1 cellular context compared by ENCODE assay signal in the genomic region with DNA sequence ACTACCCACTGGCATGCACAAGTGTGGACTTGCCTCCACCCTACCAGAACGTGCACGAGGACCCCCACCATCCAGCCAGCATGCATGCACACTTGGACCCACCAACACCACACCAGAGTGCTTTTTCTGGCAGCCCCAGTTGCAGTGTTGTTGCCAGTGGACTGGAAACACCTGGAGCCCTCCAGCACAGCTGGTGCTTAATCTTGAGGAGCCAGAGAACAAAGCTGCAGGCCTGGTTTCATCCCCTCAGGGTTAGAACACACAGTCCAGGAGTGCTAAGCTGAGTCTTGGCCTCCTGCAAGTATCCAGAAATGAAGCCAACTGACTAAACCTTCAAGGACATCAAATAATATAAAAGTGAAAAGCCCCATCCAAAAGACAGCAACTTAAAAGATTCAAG.
TF ChIP-seq lines count a peak whose summit lies in the region.

No MANE protein-coding gene starts in this region.

TF ChIP-seq in HEK293T, 16 proteins besides CTCF, POLR2A, EP300 and RAD21 (continued from another document):
- TF ChIP-seq FOXK2 (IDR thresholded peaks at IDR 0.05) (no peak), SUZ12 (IDR thresholded peaks at IDR 0.05) (no peak), FOXM1 (IDR thresholded peaks at IDR 0.05; ENCODE audit: borderline replicate concordance) (no peak), TARDBP (IDR thresholded peaks at IDR 0.05) (no peak), ARNT (IDR thresholded peaks at IDR 0.05) (no peak), BHLHE40 (IDR thresholded peaks at IDR 0.05; ENCODE audit: borderline replicate concordance) (no peak), NFRKB (IDR thresholded peaks at IDR 0.05) (no peak), CTBP1 (IDR thresholded peaks at IDR 0.05; ENCODE audit: borderline replicate concordance) (no peak), FOXA1 (IDR thresholded peaks at IDR 0.05) (no peak), L3MBTL2 (conservative IDR thresholded peaks at IDR 0.05) (no peak), ZNF384 (IDR thresholded peaks at IDR 0.05) (no peak), HDGF (IDR thresholded peaks at IDR 0.05; ENCODE audit: borderline replicate concordance) (no peak), SP1 (IDR thresholded peaks at IDR 0.05) (no peak)
- TF ChIP-seq, protein P1, sequence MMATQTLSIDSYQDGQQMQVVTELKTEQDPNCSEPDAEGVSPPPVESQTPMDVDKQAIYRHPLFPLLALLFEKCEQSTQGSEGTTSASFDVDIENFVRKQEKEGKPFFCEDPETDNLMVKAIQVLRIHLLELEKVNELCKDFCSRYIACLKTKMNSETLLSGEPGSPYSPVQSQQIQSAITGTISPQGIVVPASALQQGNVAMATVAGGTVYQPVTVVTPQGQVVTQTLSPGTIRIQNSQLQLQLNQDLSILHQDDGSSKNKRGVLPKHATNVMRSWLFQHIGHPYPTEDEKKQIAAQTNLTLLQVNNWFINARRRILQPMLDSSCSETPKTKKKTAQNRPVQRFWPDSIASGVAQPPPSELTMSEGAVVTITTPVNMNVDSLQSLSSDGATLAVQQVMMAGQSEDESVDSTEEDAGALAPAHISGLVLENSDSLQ (IDR thresholded peaks at IDR 0.05): no peak
